ENCODE assay signal across 15 cellular contexts in the genomic region with DNA sequence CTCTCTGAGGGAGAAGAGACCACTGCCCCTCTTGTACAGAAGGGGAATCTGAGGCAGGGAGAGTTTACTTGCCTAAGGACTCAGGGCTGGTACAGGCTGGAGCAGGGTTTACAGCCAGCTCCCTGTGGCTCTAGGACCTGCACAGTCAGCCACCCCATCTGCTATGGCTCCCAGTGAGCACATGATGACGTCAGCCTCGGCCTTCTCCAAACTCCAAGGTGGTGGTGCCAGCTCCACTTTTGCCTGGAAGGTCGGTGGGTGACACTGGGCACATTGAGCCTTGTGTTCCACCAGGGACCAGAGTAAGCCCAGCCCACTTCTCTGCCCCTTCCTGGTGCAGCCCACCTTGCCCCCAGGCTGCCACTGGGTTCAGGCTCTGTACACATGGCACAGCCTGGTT.
"Had no signal": no experiment of that assay in that cellular context is flagged by ENCODE, and none has a peak within 500 bp of the region (broad histone marks: within the 10 kb centered on the region; RNA-seq: fewer than 3 reads in every experiment).

No MANE protein-coding gene starts in this region.

- DNase-seq: activated CD4-positive, alpha-beta T cell treated with anti-CD3 and anti-CD28 coated beads, Interleukin-2, amount 10 ng/mL, durations not matched to agents 24 days and 14 days; activated CD4-positive, CD25-positive, alpha-beta regulatory T cell; activated CD8-positive, alpha-beta memory T cell treated with anti-CD3 and anti-CD28 coated beads, Interleukin-2, amount 50 U/mL, for 48 hours; activated gamma-delta T cell treated with Interleukin-2 at 50 U/mL for 16 hours; activated T-cell treated with anti-CD3 and anti-CD28 coated beads, Interleukin-2, amount 50 U/mL, for 72 hours; amygdala; brain microvascular endothelial cell; effector memory CD4-positive, alpha-beta T cell; foreskin melanocyte; kidney glomerular epithelial cell; left ventricle myocardium superior; mesenchymal stem cell; natural killer cell; retina had no signal

- ATAC-seq: activated T-cell treated with anti-CD3 and anti-CD28 coated beads, Interleukin-2, amount 50 U/mL, for 72 hours; left ventricle myocardium superior; natural killer cell; stimulated activated memory B cell treated with anti-CD40 and anti-IgM and Interleukin-4, amounts not matched to agents 10 μg/mL and 1 μg/mL and 100 μg/mL, for 72 hours had no signal

- H3K36me3 ChIP-seq: brain microvascular endothelial cell had no signal

- H3K27ac ChIP-seq: brain microvascular endothelial cell had no signal

- H3K27me3 ChIP-seq: brain microvascular endothelial cell had no signal
